ENCODE assay signal across 8 cellular contexts in the genomic region with DNA sequence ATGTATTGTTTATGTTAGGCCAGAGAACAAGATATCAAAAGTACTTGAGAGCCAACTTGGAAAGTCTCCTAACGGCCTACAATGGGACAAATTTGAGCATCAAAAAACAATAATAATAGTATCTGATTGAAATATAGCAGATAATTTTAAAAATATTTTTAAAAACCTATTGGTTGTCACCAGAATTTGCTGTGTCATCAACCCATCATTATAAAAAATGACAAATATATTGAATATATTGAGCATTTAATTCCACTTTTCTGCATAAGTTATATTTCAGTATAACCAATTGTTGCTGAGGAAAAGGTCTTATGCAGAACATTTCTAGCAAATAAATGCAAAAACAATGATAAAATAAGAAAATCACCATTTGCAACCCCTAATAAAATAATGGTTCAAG.
"Had no signal": no experiment of that assay in that cellular context is flagged by ENCODE, and none has a peak within 500 bp of the region (broad histone marks: within the 10 kb centered on the region; RNA-seq: fewer than 3 reads in every experiment).

No MANE protein-coding gene starts in this region.

- DNase-seq: H9, HCEC 1CT, KBM-7 had no signal

- ATAC-seq: GM23338 had no signal

- H3K4me2 ChIP-seq: GM23338, KMS-11 had no signal

- H2AFZ ChIP-seq: GM23338 had no signal

- H3K9ac ChIP-seq: KMS-11 had no signal

- FAIRE-seq: H1, H54, HTR-8/SVneo had no signal

- H3K4me3 ChIP-seq: GM23338 had no signal

- H3K27ac ChIP-seq: KMS-11 had no signal
